23 cellular contexts compared by ENCODE assay signal in genomic region chr12:24507827-24508226, GRCh38.
"Had no signal": no experiment of that assay in that cellular context is flagged by ENCODE, and none has a peak within 500 bp of the region (broad histone marks: within the 10 kb centered on the region; RNA-seq: fewer than 3 reads in every experiment).

No MANE protein-coding gene starts in this region.

- H3K36me3 Mint-ChIP-seq: natural killer cell treated with Interleukin-12 subunit alpha and Interleukin-12 subunit beta and Interleukin-15 and Interleukin-18, amount 100 ng/mL, for 72 hours; stimulated activated naive B cell treated with anti-CD40 and anti-IgM and Interleukin-4, amounts not matched to agents 10 μg/mL and 1 μg/mL and 100 μg/mL, for 72 hours had no signal

- ATAC-seq: heart right ventricle; left lung; lower lobe of right lung; natural killer cell treated with Interleukin-12 subunit alpha and Interleukin-12 subunit beta and Interleukin-15 and Interleukin-18, amount 100 ng/mL, for 72 hours; pancreas; sciatic nerve; stimulated activated naive B cell treated with anti-CD40 and anti-IgM and Interleukin-4, amounts not matched to agents 10 μg/mL and 1 μg/mL and 100 μg/mL, for 72 hours; stimulated activated naive CD8-positive, alpha-beta T cell treated with anti-CD3 and anti-CD28 coated beads, Interleukin-15, amount 100 ng/mL, for 72 hours had no signal

- H3K4me3 ChIP-seq: colonic mucosa, heart right ventricle, left lung, lower lobe of right lung, pancreas, spleen, testis, tibial nerve had no signal

- H3K9me3 ChIP-seq: colonic mucosa, left lung, lower lobe of right lung, pancreas, testis, tibial nerve had no signal

- H3K27me3 ChIP-seq: colonic mucosa, heart right ventricle, left lung, pancreas, spleen, testis, tibial nerve had no signal

- H3K27ac Mint-ChIP-seq: memory B cell; natural killer cell treated with Interleukin-12 subunit alpha and Interleukin-12 subunit beta and Interleukin-15 and Interleukin-18, amount 100 ng/mL, for 72 hours; progenitor cell of endocrine pancreas; stimulated activated naive B cell treated with anti-CD40 and anti-IgM and Interleukin-4, amounts not matched to agents 10 μg/mL and 1 μg/mL and 100 μg/mL, for 72 hours; stimulated activated naive CD8-positive, alpha-beta T cell treated with anti-CD3 and anti-CD28 coated beads, Interleukin-15, amount 100 ng/mL, for 72 hours had no signal

- H3K4me3 Mint-ChIP-seq: memory B cell; natural killer cell treated with Interleukin-12 subunit alpha and Interleukin-12 subunit beta and Interleukin-15 and Interleukin-18, amount 100 ng/mL, for 72 hours; stimulated activated naive B cell treated with anti-CD40 and anti-IgM and Interleukin-4, amounts not matched to agents 10 μg/mL and 1 μg/mL and 100 μg/mL, for 72 hours; stimulated activated naive CD8-positive, alpha-beta T cell treated with anti-CD3 and anti-CD28 coated beads, Interleukin-15, amount 100 ng/mL, for 72 hours had no signal

- H3K4me1 ChIP-seq: colonic mucosa, heart right ventricle, left lung, lower lobe of right lung, pancreas, spleen, testis, tibial nerve had no signal

- H3K27ac ChIP-seq: colonic mucosa, heart right ventricle, left lung, lower lobe of right lung, pancreas, spleen, testis, tibial nerve had no signal

- H3K36me3 ChIP-seq: colonic mucosa, heart right ventricle, left lung, lower lobe of right lung, pancreas, spleen, tibial nerve had no signal

- H3K9me3 Mint-ChIP-seq: memory B cell had no signal

- DNase-seq: colonic mucosa; dermis blood vessel endothelial cell; effector CD4-positive, alpha-beta T cell; heart right ventricle; hypothalamus; islet precursor cell; left lung; lower lobe of right lung; midbrain; occipital lobe; pancreas; spleen; stimulated activated CD4-positive, alpha-beta T cell treated with anti-CD3 and anti-CD28 coated beads, Interleukin-15, amount 100 ng/mL, for 24 hours; stimulated activated CD4-positive, alpha-beta T cell treated with anti-CD3 and anti-CD28 coated beads, Interleukin-1b, Interleukin-23, amount 100 ng/mL, for 48 hours; stimulated activated CD4-positive, alpha-beta T cell treated with anti-CD3 and anti-CD28 coated beads, Interleukin-4, amount 100 ng/mL, for 24 hours; stimulated activated naive B cell treated with anti-CD40 and anti-IgM and Interleukin-4, amounts not matched to agents 10 μg/mL and 1 μg/mL and 100 μg/mL, for 72 hours; stimulated activated naive CD8-positive, alpha-beta T cell treated with anti-CD3 and anti-CD28 coated beads, Interleukin-15, amount 100 ng/mL, for 72 hours; testis had no signal

- H3K27me3 Mint-ChIP-seq: memory B cell; natural killer cell treated with Interleukin-12 subunit alpha and Interleukin-12 subunit beta and Interleukin-15 and Interleukin-18, amount 100 ng/mL, for 72 hours; progenitor cell of endocrine pancreas; stimulated activated naive CD8-positive, alpha-beta T cell treated with anti-CD3 and anti-CD28 coated beads, Interleukin-15, amount 100 ng/mL, for 72 hours had no signal

- H3K4me1 Mint-ChIP-seq: stimulated activated naive B cell treated with anti-CD40 and anti-IgM and Interleukin-4, amounts not matched to agents 10 μg/mL and 1 μg/mL and 100 μg/mL, for 72 hours; stimulated activated naive CD8-positive, alpha-beta T cell treated with anti-CD3 and anti-CD28 coated beads, Interleukin-15, amount 100 ng/mL, for 72 hours had no signal
